9 cellular contexts compared by ENCODE assay signal in the genomic region with DNA sequence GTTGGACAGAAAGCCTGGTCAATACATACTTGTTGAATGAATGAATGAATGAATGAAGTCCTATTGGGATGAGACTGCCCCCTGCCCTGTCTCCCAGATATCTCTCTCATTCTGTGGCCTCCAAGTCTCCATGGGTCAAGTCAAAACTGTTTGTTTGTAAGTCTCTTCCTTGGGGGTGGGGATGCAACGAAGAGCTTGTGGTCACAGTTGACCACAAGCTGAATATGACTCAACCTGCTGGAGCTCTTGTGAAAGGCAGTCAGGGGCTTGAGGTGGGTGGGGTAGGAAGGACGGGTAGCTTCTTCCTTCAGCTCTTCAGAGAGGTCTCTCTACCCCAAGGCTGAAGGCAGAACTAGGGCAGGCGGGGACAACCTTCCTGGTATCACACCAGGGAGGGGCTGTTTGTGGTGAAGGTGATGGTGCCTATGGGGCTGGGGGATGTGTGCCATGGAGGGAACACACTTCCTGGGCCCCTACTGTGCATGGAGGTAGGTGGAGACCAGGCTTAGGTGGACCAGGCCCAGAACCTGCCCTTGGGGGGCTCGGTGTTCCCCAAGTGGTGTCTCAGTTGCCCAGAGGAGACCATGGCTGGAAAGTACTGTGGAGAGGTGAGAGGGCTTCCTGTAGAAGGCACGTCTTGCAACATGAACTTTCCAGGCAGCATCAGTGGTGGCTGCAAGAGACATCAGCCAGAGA. TPM values are rescaled to one million over a fixed set of nuclear protein-coding genes. Genes with fewer than 3 reads are reported as not detected.
A peak's percentile ranks its signal among the peaks of the same experiment; 100 is the strongest.
DNase-seq lines count a peak whose midpoint lies in the region; ATAC-seq and TF ChIP-seq lines count a peak whose summit lies in the region.
"Had no signal": no experiment of that assay in that cellular context is flagged by ENCODE, and none has a peak within 500 bp of the region (broad histone marks: within the 10 kb centered on the region; RNA-seq: fewer than 3 reads in every experiment).

No MANE protein-coding gene starts in this region.

- DNase-seq in CD4-positive, alpha-beta T cell, result peak in 9 of 10 experiments; percentile 51 to 67 (median 60)
- DNase-seq in NCI-H226 (peak; percentile 85), foreskin melanocyte (peak; percentile 69)
- peak; percentile 65 for DNase-seq in activated CD8-positive, alpha-beta memory T cell treated with anti-CD3 and anti-CD28 coated beads, Interleukin-2, amount 50 U/mL, for 4 hours
- peak; percentile 37 for DNase-seq in stimulated activated CD4-positive, alpha-beta T cell treated with anti-CD3 and anti-CD28 coated beads, Interleukin-2, amount 100 ng/mL, for 4 hours (ENCODE audit: low read depth)

- no peaks in the 10 kb centered on the region for H3K9me3 Mint-ChIP-seq in CD4-positive, alpha-beta T cell
- H3K9me3 Mint-ChIP-seq: nephron had no signal

- CTCF ChIA-PET in CD4-positive, alpha-beta T cell (lab: Charles Lee), result interaction anchor here (1.0 to 4.4 kb wide), 3 partner anchors 10 to 63 kb away, joined by 3 to 46 read pairs (median 19); no protein-coding TSS in a partner anchor

- ATAC-seq in CD4-positive, alpha-beta T cell (ENCODE audit: poor library complexity), result peak; percentile 75
- ATAC-seq in GM21737 (IDR thresholded peaks at IDR 0.05; ENCODE audit: unreplicated experiment), result peak; percentile 82
- ATAC-seq in GM21526 (IDR thresholded peaks at IDR 0.05; ENCODE audit: low FRiP score, unreplicated experiment), result no peak
- ATAC-seq in GM18861 (IDR thresholded peaks at IDR 0.05; ENCODE audit: unreplicated experiment), result no peak

- H3K4me3 Mint-ChIP-seq in CD4-positive, alpha-beta T cell, result peak overlapping the region; percentile 76
- H3K4me3 Mint-ChIP-seq: nephron had no signal

- POLR2A ChIA-PET in CD4-positive, alpha-beta T cell (lab: Charles Lee), result interaction anchor here (0.7 to 4.6 kb wide), 6 partner anchors 10 to 125 kb away, joined by 3 to 36 read pairs (median 5); a partner anchor contains a TSS

- no peaks in the 10 kb centered on the region for H3K9me3 ChIP-seq in CD4-positive, alpha-beta T cell (ENCODE audit: control insufficient read depth, low read length)

- H3K4me1 Mint-ChIP-seq in CD4-positive, alpha-beta T cell (ENCODE audit: low read depth), result peaks cover 63% of the 10 kb centered on the region
- H3K4me1 Mint-ChIP-seq: nephron had no signal

- peak overlapping the region; percentile 95 for H3K27ac Mint-ChIP-seq in CD4-positive, alpha-beta T cell
- H3K27ac Mint-ChIP-seq: nephron had no signal

- intact Hi-C loops in CD4-positive, alpha-beta T cell (cut with DNase I, micrococcal nuclease), result no loop called here

- no peaks in the 10 kb centered on the region for H3K27me3 Mint-ChIP-seq in CD4-positive, alpha-beta T cell

- peak overlapping the region; percentile 59 for H3K27ac ChIP-seq in CD4-positive, alpha-beta T cell (ENCODE audit: low read depth, low read length)

- peaks cover 15% of the 10 kb centered on the region for H3K36me3 Mint-ChIP-seq in CD4-positive, alpha-beta T cell (ENCODE audit: low read depth)

- H3K27me3 ChIP-seq in CD4-positive, alpha-beta T cell (ENCODE audit: control insufficient read depth, insufficient read depth, low read length), result no peaks in the 10 kb centered on the region

- TF ChIP-seq CTCF in CD4-positive, alpha-beta T cell (IDR thresholded peaks at IDR 0.05), result no peak

RNA-seq across cellular contexts. Expression of a gene that starts 8.0 kb away (rescaled TPM):
- 10 to 100 TPM; 66.7 to 67.4 TPM for total RNA-seq in CD4-positive, alpha-beta T cell

RNA-seq across cellular contexts. Expression of a gene that starts 41.3 kb away (rescaled TPM):
- total RNA-seq in CD4-positive, alpha-beta T cell, result 10 to 100 TPM; 67.5 to 72.9 TPM

RNA-seq across cellular contexts. Expression of a gene that starts 55.2 kb away (rescaled TPM):
- total RNA-seq in CD4-positive, alpha-beta T cell, result 10 to 100 TPM; 36.3 to 38.0 TPM

Comparison
In these comparisons a context has a peak if more than half of its experiments do, and no peak if none do; other contexts are left out.
1. ATAC-seq: peak in CD4-positive, alpha-beta T cell (single experiment) and GM21737 (single experiment); none in GM21526 (single experiment) and GM18861 (single experiment).
2. Peak in every context shown above with its lines, with median percentiles within 50 percentile points of each other: DNase-seq.